ENCODE assay signal across 2 cellular contexts in the genomic region with DNA sequence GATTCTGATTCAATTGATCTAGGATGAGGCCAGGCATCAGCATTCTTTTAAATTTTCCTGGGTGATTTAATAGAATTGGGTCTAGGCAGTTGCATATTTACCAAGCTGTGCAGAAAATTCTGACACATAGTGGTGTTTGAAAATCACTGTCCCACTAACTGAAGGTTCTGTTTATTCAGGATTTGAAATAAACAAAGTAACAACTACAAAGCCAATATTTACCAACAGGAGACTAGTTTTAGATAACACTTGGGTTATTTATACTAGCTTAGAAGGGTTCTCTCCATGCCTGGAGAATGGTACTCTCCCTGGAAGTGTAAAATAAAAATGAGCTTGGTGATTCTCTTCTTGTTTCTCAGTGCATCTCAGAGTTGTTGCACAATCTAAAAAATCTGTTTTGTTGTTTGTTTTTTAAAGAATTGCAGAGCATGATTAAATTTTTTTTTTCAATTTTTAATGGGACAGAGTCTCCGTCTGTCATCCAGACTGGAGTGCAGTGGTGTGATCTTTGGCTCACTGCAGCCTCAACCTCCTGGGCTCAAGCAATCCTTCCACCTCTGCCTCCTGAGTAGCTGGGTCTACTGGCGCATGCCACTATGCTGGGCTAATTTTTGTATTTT.
TF ChIP-seq lines count a peak whose summit lies in the region.

No MANE protein-coding gene starts in this region.

TF ChIP-seq in HepG2, 621 proteins besides CTCF, POLR2A, EP300 and RAD21:
- TF ChIP-seq ZNF160 (CRISPR knock-in tag; IDR thresholded peaks at IDR 0.05) (no peak), SKI (IDR thresholded peaks at IDR 0.05; ENCODE audit: partially characterized antibody) (no peak), ZNF317 (CRISPR knock-in tag; IDR thresholded peaks at IDR 0.05) (no peak), YEATS4 (CRISPR knock-in tag; IDR thresholded peaks at IDR 0.05; ENCODE audit: borderline replicate concordance) (no peak), PAF1 (CRISPR knock-in tag; IDR thresholded peaks at IDR 0.05) (no peak), PCBP2 (optimal IDR thresholded peaks at IDR 0.05; ENCODE audit: low read depth, low read length, poor library complexity, severe bottlenecking) (no peak), ZNF264 (CRISPR knock-in tag; IDR thresholded peaks at IDR 0.05) (no peak), JUNB (CRISPR knock-in tag; IDR thresholded peaks at IDR 0.05; ENCODE audit: borderline replicate concordance) (no peak), ATM (IDR thresholded peaks at IDR 0.05; ENCODE audit: borderline replicate concordance) (no peak), GFI1 (CRISPR knock-in tag; IDR thresholded peaks at IDR 0.05; ENCODE audit: borderline replicate concordance) (0 out of 2 replicates have a peak, but pooled peaks have one; percentile 35), TBL1XR1 (IDR thresholded peaks at IDR 0.05; ENCODE audit: borderline replicate concordance, low read length, partially characterized antibody) (no peak), CEBPB (IDR thresholded peaks at IDR 0.05; ENCODE audit: borderline replicate concordance, low read depth, low read length) (peak; percentile 9; the same call in 1 of the 2 replicates), ZBTB1 (CRISPR knock-in tag; IDR thresholded peaks at IDR 0.05; ENCODE audit: borderline replicate concordance) (no peak)
- TF ChIP-seq, protein P1, sequence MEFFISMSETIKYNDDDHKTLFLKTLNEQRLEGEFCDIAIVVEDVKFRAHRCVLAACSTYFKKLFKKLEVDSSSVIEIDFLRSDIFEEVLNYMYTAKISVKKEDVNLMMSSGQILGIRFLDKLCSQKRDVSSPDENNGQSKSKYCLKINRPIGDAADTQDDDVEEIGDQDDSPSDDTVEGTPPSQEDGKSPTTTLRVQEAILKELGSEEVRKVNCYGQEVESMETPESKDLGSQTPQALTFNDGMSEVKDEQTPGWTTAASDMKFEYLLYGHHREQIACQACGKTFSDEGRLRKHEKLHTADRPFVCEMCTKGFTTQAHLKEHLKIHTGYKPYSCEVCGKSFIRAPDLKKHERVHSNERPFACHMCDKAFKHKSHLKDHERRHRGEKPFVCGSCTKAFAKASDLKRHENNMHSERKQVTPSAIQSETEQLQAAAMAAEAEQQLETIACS (CRISPR knock-in tag; IDR thresholded peaks at IDR 0.05): no peak
TF ChIP-seq in HepG2: peak in this region for 2.

TF ChIP-seq in GM23338, 12 proteins besides CTCF, POLR2A, EP300 and RAD21:
- no peak for TF ChIP-seq EZH2phosphoT487 (IDR thresholded peaks at IDR 0.05; ENCODE audit: unreplicated experiment)
- TF ChIP-seq CREB1 (CRISPR knock-in tag; IDR thresholded peaks at IDR 0.05; ENCODE audit: low read depth): no peak
- no peak for TF ChIP-seq ZNF331 (CRISPR knock-in tag; IDR thresholded peaks at IDR 0.05; ENCODE audit: low read depth)
- TF ChIP-seq, protein P2, sequence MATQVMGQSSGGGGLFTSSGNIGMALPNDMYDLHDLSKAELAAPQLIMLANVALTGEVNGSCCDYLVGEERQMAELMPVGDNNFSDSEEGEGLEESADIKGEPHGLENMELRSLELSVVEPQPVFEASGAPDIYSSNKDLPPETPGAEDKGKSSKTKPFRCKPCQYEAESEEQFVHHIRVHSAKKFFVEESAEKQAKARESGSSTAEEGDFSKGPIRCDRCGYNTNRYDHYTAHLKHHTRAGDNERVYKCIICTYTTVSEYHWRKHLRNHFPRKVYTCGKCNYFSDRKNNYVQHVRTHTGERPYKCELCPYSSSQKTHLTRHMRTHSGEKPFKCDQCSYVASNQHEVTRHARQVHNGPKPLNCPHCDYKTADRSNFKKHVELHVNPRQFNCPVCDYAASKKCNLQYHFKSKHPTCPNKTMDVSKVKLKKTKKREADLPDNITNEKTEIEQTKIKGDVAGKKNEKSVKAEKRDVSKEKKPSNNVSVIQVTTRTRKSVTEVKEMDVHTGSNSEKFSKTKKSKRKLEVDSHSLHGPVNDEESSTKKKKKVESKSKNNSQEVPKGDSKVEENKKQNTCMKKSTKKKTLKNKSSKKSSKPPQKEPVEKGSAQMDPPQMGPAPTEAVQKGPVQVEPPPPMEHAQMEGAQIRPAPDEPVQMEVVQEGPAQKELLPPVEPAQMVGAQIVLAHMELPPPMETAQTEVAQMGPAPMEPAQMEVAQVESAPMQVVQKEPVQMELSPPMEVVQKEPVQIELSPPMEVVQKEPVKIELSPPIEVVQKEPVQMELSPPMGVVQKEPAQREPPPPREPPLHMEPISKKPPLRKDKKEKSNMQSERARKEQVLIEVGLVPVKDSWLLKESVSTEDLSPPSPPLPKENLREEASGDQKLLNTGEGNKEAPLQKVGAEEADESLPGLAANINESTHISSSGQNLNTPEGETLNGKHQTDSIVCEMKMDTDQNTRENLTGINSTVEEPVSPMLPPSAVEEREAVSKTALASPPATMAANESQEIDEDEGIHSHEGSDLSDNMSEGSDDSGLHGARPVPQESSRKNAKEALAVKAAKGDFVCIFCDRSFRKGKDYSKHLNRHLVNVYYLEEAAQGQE (IDR thresholded peaks at IDR 0.05; ENCODE audit: unreplicated experiment): no peak
- TF ChIP-seq, protein P3, sequence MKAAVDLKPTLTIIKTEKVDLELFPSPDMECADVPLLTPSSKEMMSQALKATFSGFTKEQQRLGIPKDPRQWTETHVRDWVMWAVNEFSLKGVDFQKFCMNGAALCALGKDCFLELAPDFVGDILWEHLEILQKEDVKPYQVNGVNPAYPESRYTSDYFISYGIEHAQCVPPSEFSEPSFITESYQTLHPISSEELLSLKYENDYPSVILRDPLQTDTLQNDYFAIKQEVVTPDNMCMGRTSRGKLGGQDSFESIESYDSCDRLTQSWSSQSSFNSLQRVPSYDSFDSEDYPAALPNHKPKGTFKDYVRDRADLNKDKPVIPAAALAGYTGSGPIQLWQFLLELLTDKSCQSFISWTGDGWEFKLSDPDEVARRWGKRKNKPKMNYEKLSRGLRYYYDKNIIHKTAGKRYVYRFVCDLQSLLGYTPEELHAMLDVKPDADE (IDR thresholded peaks at IDR 0.05): no peak
- TF ChIP-seq POLR2AphosphoS5 (IDR thresholded peaks at IDR 0.05; ENCODE audit: low read depth): no peak
- TF ChIP-seq, protein P4, sequence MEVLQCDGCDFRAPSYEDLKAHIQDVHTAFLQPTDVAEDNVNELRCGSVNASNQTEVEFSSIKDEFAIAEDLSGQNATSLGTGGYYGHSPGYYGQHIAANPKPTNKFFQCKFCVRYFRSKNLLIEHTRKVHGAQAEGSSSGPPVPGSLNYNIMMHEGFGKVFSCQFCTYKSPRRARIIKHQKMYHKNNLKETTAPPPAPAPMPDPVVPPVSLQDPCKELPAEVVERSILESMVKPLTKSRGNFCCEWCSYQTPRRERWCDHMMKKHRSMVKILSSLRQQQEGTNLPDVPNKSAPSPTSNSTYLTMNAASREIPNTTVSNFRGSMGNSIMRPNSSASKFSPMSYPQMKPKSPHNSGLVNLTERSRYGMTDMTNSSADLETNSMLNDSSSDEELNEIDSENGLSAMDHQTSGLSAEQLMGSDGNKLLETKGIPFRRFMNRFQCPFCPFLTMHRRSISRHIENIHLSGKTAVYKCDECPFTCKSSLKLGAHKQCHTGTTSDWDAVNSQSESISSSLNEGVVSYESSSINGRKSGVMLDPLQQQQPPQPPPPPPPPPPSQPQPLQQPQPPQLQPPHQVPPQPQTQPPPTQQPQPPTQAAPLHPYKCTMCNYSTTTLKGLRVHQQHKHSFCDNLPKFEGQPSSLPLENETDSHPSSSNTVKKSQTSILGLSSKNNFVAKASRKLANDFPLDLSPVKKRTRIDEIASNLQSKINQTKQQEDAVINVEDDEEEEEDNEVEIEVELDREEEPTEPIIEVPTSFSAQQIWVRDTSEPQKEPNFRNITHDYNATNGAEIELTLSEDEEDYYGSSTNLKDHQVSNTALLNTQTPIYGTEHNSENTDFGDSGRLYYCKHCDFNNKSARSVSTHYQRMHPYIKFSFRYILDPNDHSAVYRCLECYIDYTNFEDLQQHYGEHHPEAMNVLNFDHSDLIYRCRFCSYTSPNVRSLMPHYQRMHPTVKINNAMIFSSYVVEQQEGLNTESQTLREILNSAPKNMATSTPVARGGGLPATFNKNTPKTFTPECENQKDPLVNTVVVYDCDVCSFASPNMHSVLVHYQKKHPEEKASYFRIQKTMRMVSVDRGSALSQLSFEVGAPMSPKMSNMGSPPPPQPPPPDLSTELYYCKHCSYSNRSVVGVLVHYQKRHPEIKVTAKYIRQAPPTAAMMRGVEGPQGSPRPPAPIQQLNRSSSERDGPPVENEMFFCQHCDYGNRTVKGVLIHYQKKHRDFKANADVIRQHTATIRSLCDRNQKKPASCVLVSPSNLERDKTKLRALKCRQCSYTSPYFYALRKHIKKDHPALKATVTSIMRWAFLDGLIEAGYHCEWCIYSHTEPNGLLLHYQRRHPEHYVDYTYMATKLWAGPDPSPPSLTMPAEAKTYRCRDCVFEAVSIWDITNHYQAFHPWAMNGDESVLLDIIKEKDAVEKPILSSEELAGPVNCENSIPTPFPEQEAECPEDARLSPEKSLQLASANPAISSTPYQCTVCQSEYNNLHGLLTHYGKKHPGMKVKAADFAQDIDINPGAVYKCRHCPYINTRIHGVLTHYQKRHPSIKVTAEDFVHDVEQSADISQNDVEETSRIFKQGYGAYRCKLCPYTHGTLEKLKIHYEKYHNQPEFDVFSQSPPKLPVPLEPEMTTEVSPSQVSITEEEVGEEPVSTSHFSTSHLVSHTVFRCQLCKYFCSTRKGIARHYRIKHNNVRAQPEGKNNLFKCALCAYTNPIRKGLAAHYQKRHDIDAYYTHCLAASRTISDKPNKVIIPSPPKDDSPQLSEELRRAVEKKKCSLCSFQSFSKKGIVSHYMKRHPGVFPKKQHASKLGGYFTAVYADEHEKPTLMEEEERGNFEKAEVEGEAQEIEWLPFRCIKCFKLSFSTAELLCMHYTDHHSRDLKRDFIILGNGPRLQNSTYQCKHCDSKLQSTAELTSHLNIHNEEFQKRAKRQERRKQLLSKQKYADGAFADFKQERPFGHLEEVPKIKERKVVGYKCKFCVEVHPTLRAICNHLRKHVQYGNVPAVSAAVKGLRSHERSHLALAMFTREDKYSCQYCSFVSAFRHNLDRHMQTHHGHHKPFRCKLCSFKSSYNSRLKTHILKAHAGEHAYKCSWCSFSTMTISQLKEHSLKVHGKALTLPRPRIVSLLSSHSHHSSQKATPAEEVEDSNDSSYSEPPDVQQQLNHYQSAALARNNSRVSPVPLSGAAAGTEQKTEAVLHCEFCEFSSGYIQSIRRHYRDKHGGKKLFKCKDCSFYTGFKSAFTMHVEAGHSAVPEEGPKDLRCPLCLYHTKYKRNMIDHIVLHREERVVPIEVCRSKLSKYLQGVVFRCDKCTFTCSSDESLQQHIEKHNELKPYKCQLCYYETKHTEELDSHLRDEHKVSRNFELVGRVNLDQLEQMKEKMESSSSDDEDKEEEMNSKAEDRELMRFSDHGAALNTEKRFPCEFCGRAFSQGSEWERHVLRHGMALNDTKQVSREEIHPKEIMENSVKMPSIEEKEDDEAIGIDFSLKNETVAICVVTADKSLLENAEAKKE (CRISPR knock-in tag; IDR thresholded peaks at IDR 0.05): no peak
- no peak for TF ChIP-seq NANOG (IDR thresholded peaks at IDR 0.05; ENCODE audit: borderline replicate concordance)
- no peak for TF ChIP-seq EZH2 (IDR thresholded peaks at IDR 0.05; ENCODE audit: low read depth, unreplicated experiment)
- no peak for TF ChIP-seq STAT1 (IDR thresholded peaks at IDR 0.05; ENCODE audit: unreplicated experiment)
- no peak for TF ChIP-seq JUNB (IDR thresholded peaks at IDR 0.05; ENCODE audit: unreplicated experiment)
- TF ChIP-seq ZNF114 (CRISPR knock-in tag; IDR thresholded peaks at IDR 0.05): no peak
